ENCODE assay signal across 8 cellular contexts in the genomic region with DNA sequence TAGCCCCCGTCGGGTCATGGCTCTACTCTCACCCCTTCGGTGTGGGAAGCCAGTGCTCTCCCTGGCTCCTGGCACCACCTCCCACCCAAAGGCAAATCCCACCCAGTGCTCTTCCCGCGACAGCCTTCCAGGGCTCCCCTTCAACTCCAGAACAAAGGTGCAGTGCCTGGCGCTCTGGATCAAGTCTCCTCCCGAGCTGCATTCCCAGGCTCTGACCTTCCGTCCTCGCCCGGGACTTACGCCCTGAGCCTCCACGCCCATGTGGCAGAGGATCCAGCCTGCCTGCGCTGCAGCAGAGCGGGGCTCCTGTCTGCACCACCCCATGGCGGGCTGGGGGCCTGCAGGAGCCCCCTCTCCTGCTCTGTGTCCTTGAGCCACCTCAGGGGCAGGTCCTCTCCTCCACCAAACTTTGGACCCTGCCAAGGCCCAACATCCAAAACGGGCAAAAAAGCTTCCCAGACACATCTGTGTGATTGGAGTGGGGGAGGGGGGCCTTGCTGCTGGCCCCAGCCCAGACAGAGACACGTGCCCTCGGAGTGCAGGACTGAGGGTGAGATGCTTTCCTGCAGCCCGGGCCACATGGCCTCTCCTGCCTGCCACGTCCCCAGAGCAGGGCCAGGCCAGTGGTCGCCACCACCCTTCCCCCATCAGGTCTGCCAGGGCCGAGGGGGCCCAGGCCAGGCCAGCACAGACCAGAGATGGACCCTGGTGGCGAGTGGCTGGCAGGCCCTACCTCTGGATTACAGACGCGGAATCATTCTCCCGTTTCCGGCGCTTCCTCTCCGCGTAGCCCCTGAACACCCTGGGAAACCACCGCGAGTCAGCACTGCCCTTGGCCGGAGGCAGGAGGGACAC. TPM values are rescaled to one million over a fixed set of nuclear protein-coding genes. Genes with fewer than 3 reads are reported as not detected.
DNase-seq lines count a peak whose midpoint lies in the region; ATAC-seq and TF ChIP-seq lines count a peak whose summit lies in the region.

No MANE protein-coding gene starts in this region.

- no peaks in the 10 kb centered on the region for H3K27me3 Mint-ChIP-seq in activated CD4-positive, alpha-beta T cell treated with anti-CD3 and anti-CD28 coated beads, Interleukin-2, amount 10 ng/mL, durations not matched to agents 24 days and 14 days
- H3K27me3 Mint-ChIP-seq in chondrocyte (ENCODE audit: low read depth) = no peaks in the 10 kb centered on the region

- H3K9me3 Mint-ChIP-seq in activated CD4-positive, alpha-beta T cell treated with anti-CD3 and anti-CD28 coated beads, Interleukin-2, amount 10 ng/mL, durations not matched to agents 24 days and 14 days = no peaks in the 10 kb centered on the region
- no peaks in the 10 kb centered on the region for H3K9me3 Mint-ChIP-seq in chondrocyte (ENCODE audit: low read depth)

- no peak for TF ChIP-seq RAD21 in liver (IDR thresholded peaks at IDR 0.05)

- no peak overlapping the region for H3K27ac Mint-ChIP-seq in activated CD4-positive, alpha-beta T cell treated with anti-CD3 and anti-CD28 coated beads, Interleukin-2, amount 10 ng/mL, durations not matched to agents 24 days and 14 days
- H3K27ac Mint-ChIP-seq in chondrocyte (ENCODE audit: unreplicated experiment) = peak overlapping the region; percentile 57

- intact Hi-C loops in activated CD4-positive, alpha-beta T cell treated with anti-CD3 and anti-CD28 coated beads, Interleukin-2, amount 10 ng/mL, durations not matched to agents 24 days and 14 days (cut with micrococcal nuclease) = loop anchor here (5.0 to 10.0 kb wide), 3 partner anchors 98 to 972 kb away; a partner anchor contains a TSS

- H3K27ac ChIP-seq in liver (ENCODE audit: low read depth in 1 of 2, low read length in 2 of 2) (peak overlapping the region; percentile 90 to 92), thoracic aorta (peak overlapping the region; percentile 97 to 99)

- WGBS in liver = 40% methylated on average over 33 of the region's 33 CpGs

- no peaks in the 10 kb centered on the region for H3K27me3 ChIP-seq in liver (ENCODE audit: control insufficient read depth in 4 of 4, insufficient read depth in 4 of 4, low read length in 3 of 4)
- H3K27me3 ChIP-seq in thoracic aorta (replicated peaks; ENCODE audit: insufficient read depth) = no peaks in the 10 kb centered on the region

- H3K9me3 ChIP-seq in liver (ENCODE audit: control insufficient read depth in 4 of 4, low read length in 3 of 4) = no peaks in the 10 kb centered on the region
- H3K9me3 ChIP-seq in thoracic aorta = no peaks in the 10 kb centered on the region

- H3K4me1 ChIP-seq in liver (ENCODE audit: control insufficient read depth in 4 of 4, insufficient read depth in 4 of 4, low read length in 3 of 4) (peaks cover 24 to 53% (median 38%) of the 10 kb centered on the region in 4 donors), thoracic aorta (ENCODE audit: control insufficient read depth in 1 of 2, low read depth in 2 of 2) (peaks cover 27 to 51% of the 10 kb centered on the region in 2 donors)

- peak overlapping the region; percentile 35 to 74 for H3K9ac ChIP-seq in liver (ENCODE audit: low read depth in 1 of 2, low read length in 2 of 2)

- DNase-seq in activated CD4-positive, alpha-beta T cell treated with anti-CD3 and anti-CD28 coated beads, Interleukin-2, amount 10 ng/mL, durations not matched to agents 24 days and 14 days = no peak
- no peak for DNase-seq in activated CD4-positive, alpha-beta T cell treated with anti-CD3 and anti-CD28 coated beads for 4 hours
- no peak for DNase-seq in chondrocyte (ENCODE audit: low spot score)
- DNase-seq in thoracic aorta (ENCODE audit: low spot score) = no peak
- no peak for DNase-seq in foreskin melanocyte

- TF ChIP-seq CTCF in chondrocyte (IDR thresholded peaks at IDR 0.05) (no peak), liver (IDR thresholded peaks at IDR 0.05; ENCODE audit: low read depth, low read length, missing input control) (no peak), thoracic aorta (IDR thresholded peaks at IDR 0.05) (no peak)

- H3K4me1 Mint-ChIP-seq in activated CD4-positive, alpha-beta T cell treated with anti-CD3 and anti-CD28 coated beads, Interleukin-2, amount 10 ng/mL, durations not matched to agents 24 days and 14 days = peaks cover 26% of the 10 kb centered on the region
- H3K4me1 Mint-ChIP-seq in chondrocyte (ENCODE audit: low read depth) = peaks cover 36% of the 10 kb centered on the region

- H3K4me3 Mint-ChIP-seq in activated CD4-positive, alpha-beta T cell treated with anti-CD3 and anti-CD28 coated beads, Interleukin-2, amount 10 ng/mL, durations not matched to agents 24 days and 14 days = peak overlapping the region; percentile 76
- H3K4me3 Mint-ChIP-seq in chondrocyte (ENCODE audit: unreplicated experiment) = no peak overlapping the region

- no peak for ATAC-seq in thoracic aorta (ENCODE audit: insufficient number of reproducible peaks, low FRiP score, low read depth)
- ATAC-seq in GM18498 (IDR thresholded peaks at IDR 0.05; ENCODE audit: unreplicated experiment) = no peak
- no peak for ATAC-seq in HG02763 (IDR thresholded peaks at IDR 0.05; ENCODE audit: unreplicated experiment)

- peak overlapping the region; percentile 2 to 58 (median 25) for H3K4me3 ChIP-seq in liver (ENCODE audit: low read depth in 1 of 3, low read length in 3 of 3)
- H3K4me3 ChIP-seq in thoracic aorta = peak overlapping the region; percentile 62

- peaks cover 0 to 4% (median 1%) of the 10 kb centered on the region in 4 donors for H3K36me3 ChIP-seq in liver (ENCODE audit: control insufficient read depth in 4 of 4, insufficient read depth in 3 of 4, low read depth in 1 of 4, low read length in 3 of 4)
- H3K36me3 ChIP-seq in thoracic aorta = peaks cover 16% of the 10 kb centered on the region

- H3K36me3 Mint-ChIP-seq in activated CD4-positive, alpha-beta T cell treated with anti-CD3 and anti-CD28 coated beads, Interleukin-2, amount 10 ng/mL, durations not matched to agents 24 days and 14 days (ENCODE audit: low read depth) = peaks cover 28% of the 10 kb centered on the region
- H3K36me3 Mint-ChIP-seq in chondrocyte (ENCODE audit: low read depth) = peaks cover 3% of the 10 kb centered on the region

TF ChIP-seq in liver, 16 proteins besides CTCF, POLR2A, EP300 and RAD21 (continues in another document):
- no peak for TF ChIP-seq HNF4G (IDR thresholded peaks at IDR 0.05)
- TF ChIP-seq GABPA (IDR thresholded peaks at IDR 0.05 in 1 of 2, conservative IDR thresholded peaks at IDR 0.05 in 1 of 2) = peak in 1 of 2 donors; percentile 6
- TF ChIP-seq SP1 (IDR thresholded peaks at IDR 0.05) = peak; percentile 82
- TF ChIP-seq, protein P1, sequence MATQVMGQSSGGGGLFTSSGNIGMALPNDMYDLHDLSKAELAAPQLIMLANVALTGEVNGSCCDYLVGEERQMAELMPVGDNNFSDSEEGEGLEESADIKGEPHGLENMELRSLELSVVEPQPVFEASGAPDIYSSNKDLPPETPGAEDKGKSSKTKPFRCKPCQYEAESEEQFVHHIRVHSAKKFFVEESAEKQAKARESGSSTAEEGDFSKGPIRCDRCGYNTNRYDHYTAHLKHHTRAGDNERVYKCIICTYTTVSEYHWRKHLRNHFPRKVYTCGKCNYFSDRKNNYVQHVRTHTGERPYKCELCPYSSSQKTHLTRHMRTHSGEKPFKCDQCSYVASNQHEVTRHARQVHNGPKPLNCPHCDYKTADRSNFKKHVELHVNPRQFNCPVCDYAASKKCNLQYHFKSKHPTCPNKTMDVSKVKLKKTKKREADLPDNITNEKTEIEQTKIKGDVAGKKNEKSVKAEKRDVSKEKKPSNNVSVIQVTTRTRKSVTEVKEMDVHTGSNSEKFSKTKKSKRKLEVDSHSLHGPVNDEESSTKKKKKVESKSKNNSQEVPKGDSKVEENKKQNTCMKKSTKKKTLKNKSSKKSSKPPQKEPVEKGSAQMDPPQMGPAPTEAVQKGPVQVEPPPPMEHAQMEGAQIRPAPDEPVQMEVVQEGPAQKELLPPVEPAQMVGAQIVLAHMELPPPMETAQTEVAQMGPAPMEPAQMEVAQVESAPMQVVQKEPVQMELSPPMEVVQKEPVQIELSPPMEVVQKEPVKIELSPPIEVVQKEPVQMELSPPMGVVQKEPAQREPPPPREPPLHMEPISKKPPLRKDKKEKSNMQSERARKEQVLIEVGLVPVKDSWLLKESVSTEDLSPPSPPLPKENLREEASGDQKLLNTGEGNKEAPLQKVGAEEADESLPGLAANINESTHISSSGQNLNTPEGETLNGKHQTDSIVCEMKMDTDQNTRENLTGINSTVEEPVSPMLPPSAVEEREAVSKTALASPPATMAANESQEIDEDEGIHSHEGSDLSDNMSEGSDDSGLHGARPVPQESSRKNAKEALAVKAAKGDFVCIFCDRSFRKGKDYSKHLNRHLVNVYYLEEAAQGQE (IDR thresholded peaks at IDR 0.05) = peak; percentile 27
- TF ChIP-seq, protein P2, sequence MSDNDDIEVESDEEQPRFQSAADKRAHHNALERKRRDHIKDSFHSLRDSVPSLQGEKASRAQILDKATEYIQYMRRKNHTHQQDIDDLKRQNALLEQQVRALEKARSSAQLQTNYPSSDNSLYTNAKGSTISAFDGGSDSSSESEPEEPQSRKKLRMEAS (IDR thresholded peaks at IDR 0.05) = no peak
- TF ChIP-seq HNF4A (conservative IDR thresholded peaks at IDR 0.05) = peak; percentile 79 to 81
- no peak for TF ChIP-seq EGR1 (IDR thresholded peaks at IDR 0.05; ENCODE audit: low read depth in 2 of 2)
- no peak for TF ChIP-seq FOXA1 (IDR thresholded peaks at IDR 0.05)
- TF ChIP-seq RXRA (IDR thresholded peaks at IDR 0.05) = peak; percentile 65 to 67
- TF ChIP-seq YY1 (IDR thresholded peaks at IDR 0.05) = peak; percentile 24

RNA-seq across cellular contexts. Expression of a gene that starts 4.4 kb away (rescaled TPM):
- total RNA-seq in activated CD4-positive, alpha-beta T cell treated with anti-CD3 and anti-CD28 coated beads, Interleukin-2, amount 10 ng/mL, durations not matched to agents 24 days and 14 days = 68.6 and 69.6 TPM in 2 replicates
- total RNA-seq in chondrocyte = 81.5 to 86.8 TPM (median 86.1 TPM) in 3 replicates
- total RNA-seq in liver = 10 to 100 TPM in 1 of 2 donors, 1 to 10 TPM in 1; 1.7 to 12.9 TPM
- polyA plus RNA-seq in liver = 10 to 100 TPM in 1 of 2 donors, 1 to 10 TPM in 1; 4.6 to 13.5 TPM
- 100 to 1,000 TPM; 168 to 251 TPM for total RNA-seq in thoracic aorta

RNA-seq across cellular contexts. Expression of a gene that starts 13.6 kb away (rescaled TPM):
- not detected in 2 replicates for total RNA-seq in activated CD4-positive, alpha-beta T cell treated with anti-CD3 and anti-CD28 coated beads, Interleukin-2, amount 10 ng/mL, durations not matched to agents 24 days and 14 days
- total RNA-seq in chondrocyte (0.10 TPM in 1 of 3 replicates, not detected in the others), liver (1 to 10 TPM; 1.6 to 4.7 TPM), thoracic aorta (not detected)
- 1 to 10 TPM; 5.1 to 6.2 TPM for polyA plus RNA-seq in liver

RNA-seq across cellular contexts. Expression of a gene that starts 31.5 kb away (rescaled TPM):
- total RNA-seq in activated CD4-positive, alpha-beta T cell treated with anti-CD3 and anti-CD28 coated beads, Interleukin-2, amount 10 ng/mL, durations not matched to agents 24 days and 14 days = 0.30 and 0.36 TPM in 2 replicates
- total RNA-seq in chondrocyte (0.97 to 2.5 TPM (median 2.0 TPM) in 3 replicates), liver (1 to 10 TPM; 1.3 to 2.4 TPM), thoracic aorta (1 to 10 TPM; 3.5 to 9.6 TPM)
- 1 to 10 TPM; 2.4 to 3.6 TPM for polyA plus RNA-seq in liver

RNA-seq across cellular contexts. Expression of a gene that starts 31.8 kb away (rescaled TPM):
- 4.4 and 5.2 TPM in 2 replicates for total RNA-seq in activated CD4-positive, alpha-beta T cell treated with anti-CD3 and anti-CD28 coated beads, Interleukin-2, amount 10 ng/mL, durations not matched to agents 24 days and 14 days
- total RNA-seq in chondrocyte = 10.7 to 15.7 TPM (median 11.6 TPM) in 3 replicates
- 1 to 10 TPM; 2.5 to 6.7 TPM for total RNA-seq in liver
- 1 to 10 TPM; 3.6 to 3.7 TPM for polyA plus RNA-seq in liver
- 10 to 100 TPM; 22.7 to 29.4 TPM for total RNA-seq in thoracic aorta
